8 cellular contexts compared by ENCODE assay signal in the genomic region with DNA sequence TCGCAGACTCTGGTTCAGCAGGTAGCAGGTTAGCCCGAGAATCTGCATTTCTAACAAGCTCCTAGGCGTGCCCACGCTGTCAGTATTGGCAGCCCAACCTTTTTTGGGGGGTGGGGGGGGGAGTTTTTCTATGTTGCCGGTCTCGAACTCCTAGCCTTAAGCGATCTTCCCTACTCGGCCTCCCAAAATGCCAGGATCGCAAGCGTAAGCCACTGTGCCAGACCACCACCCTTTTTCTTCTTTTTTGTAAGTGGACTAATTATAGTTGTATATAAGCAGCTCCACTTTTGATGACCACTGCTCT. TPM values are rescaled to one million over a fixed set of nuclear protein-coding genes. Genes with fewer than 3 reads are reported as not detected.
DNase-seq lines count a peak whose midpoint lies in the region; ATAC-seq, FAIRE-seq and TF ChIP-seq lines count a peak whose summit lies in the region.

No MANE protein-coding gene starts in this region.

- H3K27ac Mint-ChIP-seq in activated CD4-positive, alpha-beta T cell treated with anti-CD3 and anti-CD28 coated beads, Interleukin-2, amount 10 ng/mL, durations not matched to agents 7 days and 5 days, result peak overlapping the region; percentile 96
- peak overlapping the region; percentile 92 for H3K27ac Mint-ChIP-seq in T-helper 17 cell

- peaks cover 39% of the 10 kb centered on the region for H3K4me1 Mint-ChIP-seq in activated CD4-positive, alpha-beta T cell treated with anti-CD3 and anti-CD28 coated beads, Interleukin-2, amount 10 ng/mL, durations not matched to agents 7 days and 5 days
- peaks cover 27% of the 10 kb centered on the region for H3K4me1 Mint-ChIP-seq in T-helper 17 cell

- no peak for DNase-seq in activated CD4-positive, alpha-beta T cell treated with anti-CD3 and anti-CD28 coated beads, Interleukin-2, amount 10 ng/mL, durations not matched to agents 7 days and 5 days
- no peak for DNase-seq in activated CD4-positive, alpha-beta T cell treated with anti-CD3 and anti-CD28 coated beads for 4 hours
- DNase-seq in T-helper 17 cell, result no peak
- no peak for DNase-seq in iPS DF 6.9 (ENCODE audit: low read depth, low spot score)
- DNase-seq in substantia nigra (lab: John Stamatoyannopoulos, UW), result peak in 1 of 49 donors; percentile 29
- no peak for DNase-seq in GM12891 (ENCODE audit: insufficient read length, low spot score)
- no peak for DNase-seq in putamen (ENCODE audit: low spot score)

- H3K9me3 Mint-ChIP-seq in activated CD4-positive, alpha-beta T cell treated with anti-CD3 and anti-CD28 coated beads, Interleukin-2, amount 10 ng/mL, durations not matched to agents 7 days and 5 days, result no peaks in the 10 kb centered on the region

- POLR2A ChIA-PET in activated CD4-positive, alpha-beta T cell treated with anti-CD3 and anti-CD28 coated beads, Interleukin-2, amount 10 ng/mL, durations not matched to agents 7 days and 5 days (lab: Charles Lee), result interaction anchor here (0.6 kb wide), 1 partner anchor 45 kb away, joined by 7 read pairs; no protein-coding TSS in a partner anchor

- ATAC-seq in T-helper 17 cell, result no peak
- no peak for ATAC-seq in GM18909 (IDR thresholded peaks at IDR 0.05; ENCODE audit: poor library complexity, unreplicated experiment)

- H3K4me3 Mint-ChIP-seq in activated CD4-positive, alpha-beta T cell treated with anti-CD3 and anti-CD28 coated beads, Interleukin-2, amount 10 ng/mL, durations not matched to agents 7 days and 5 days, result peak overlapping the region; percentile 99
- peak overlapping the region; percentile 99 for H3K4me3 Mint-ChIP-seq in T-helper 17 cell

- H3K4me1 ChIP-seq in iPS DF 6.9 (ENCODE audit: control insufficient read depth, insufficient read depth, low read length), result peaks cover 2% of the 10 kb centered on the region

- no peaks in the 10 kb centered on the region for H3K36me3 ChIP-seq in iPS DF 6.9 (ENCODE audit: control insufficient read depth, insufficient read depth, low read length)

- no peaks in the 10 kb centered on the region for H3K27me3 ChIP-seq in iPS DF 6.9 (ENCODE audit: control insufficient read depth, insufficient read depth, low read length)

- peak overlapping the region; percentile 89; the same call in 1 of the 2 replicates for H3K4me3 ChIP-seq in iPS DF 6.9 (ENCODE audit: low read length)

- H3K27ac ChIP-seq in iPS DF 6.9 (ENCODE audit: low read length) (no peak overlapping the region), substantia nigra (ENCODE audit: low read depth, low read length, poor library complexity, severe bottlenecking) (peak overlapping the region; percentile 86)

- no CpG with 5 or more reads among the region's 10 CpGs for WGBS in iPS DF 6.9 (ENCODE audit: insufficient coverage, insufficient read length)

- no peaks in the 10 kb centered on the region for H3K36me3 Mint-ChIP-seq in activated CD4-positive, alpha-beta T cell treated with anti-CD3 and anti-CD28 coated beads, Interleukin-2, amount 10 ng/mL, durations not matched to agents 7 days and 5 days (ENCODE audit: low read depth)
- H3K36me3 Mint-ChIP-seq in T-helper 17 cell (ENCODE audit: low read depth), result peaks cover 6% of the 10 kb centered on the region

- CTCF ChIA-PET in activated CD4-positive, alpha-beta T cell treated with anti-CD3 and anti-CD28 coated beads, Interleukin-2, amount 10 ng/mL, durations not matched to agents 7 days and 5 days (lab: Charles Lee), result no interaction called here

- no peaks in the 10 kb centered on the region for H3K9me3 ChIP-seq in T-helper 17 cell (ENCODE audit: control insufficient read depth, low read length, poor library complexity, severe bottlenecking)
- no peaks in the 10 kb centered on the region for H3K9me3 ChIP-seq in iPS DF 6.9 (ENCODE audit: control insufficient read depth, insufficient read depth, low read length)

- no peak for TF ChIP-seq POLR2A in GM12891 (IDR thresholded peaks at IDR 0.05; ENCODE audit: low read depth, low read length)

- FAIRE-seq in GM12891 (lab: Jason Lieb, UNC), result no peak

- no peaks in the 10 kb centered on the region for H3K27me3 Mint-ChIP-seq in activated CD4-positive, alpha-beta T cell treated with anti-CD3 and anti-CD28 coated beads, Interleukin-2, amount 10 ng/mL, durations not matched to agents 7 days and 5 days
- H3K27me3 Mint-ChIP-seq in T-helper 17 cell, result no peaks in the 10 kb centered on the region

TF ChIP-seq in GM12891, 5 proteins besides CTCF, POLR2A, EP300 and RAD21:
- TF ChIP-seq POLR2AphosphoS5 (IDR thresholded peaks at IDR 0.05; ENCODE audit: low read depth, low read length), result no peak
- no peak for TF ChIP-seq POU2F2 (IDR thresholded peaks at IDR 0.05; ENCODE audit: low read depth, low read length)

RNA-seq across cellular contexts. Expression of a gene that starts 0.5 kb away (rescaled TPM):
- total RNA-seq in activated CD4-positive, alpha-beta T cell treated with anti-CD3 and anti-CD28 coated beads, Interleukin-2, amount 10 ng/mL, durations not matched to agents 7 days and 5 days, result 10 to 100 TPM; 18.6 to 19.6 TPM
- 1 to 10 TPM; 2.8 TPM for total RNA-seq in T-helper 17 cell
- 13.6 TPM for polyA plus RNA-seq in GM12891 (2012; ENCODE audit: low read depth, missing spikeins)

RNA-seq across cellular contexts. Expression of a gene that starts 19.3 kb away (rescaled TPM):
- not detected for total RNA-seq in activated CD4-positive, alpha-beta T cell treated with anti-CD3 and anti-CD28 coated beads, Interleukin-2, amount 10 ng/mL, durations not matched to agents 7 days and 5 days
- total RNA-seq in T-helper 17 cell, result not detected
- polyA plus RNA-seq in GM12891 (2012; ENCODE audit: low read depth, missing spikeins), result not detected

Comparison
In these comparisons a context has a peak if more than half of its experiments do, and no peak if none do; other contexts are left out.
1. RNA of a gene that starts 0.5 kb away (total RNA-seq): 18.6 to 19.6 TPM in activated CD4-positive, alpha-beta T cell treated with anti-CD3 and anti-CD28 coated beads, Interleukin-2, amount 10 ng/mL, durations not matched to agents 7 days and 5 days; 2.8 TPM in T-helper 17 cell; every median in the first group is over 4 times any median in the second.